24 cellular contexts compared by ENCODE assay signal in genomic region chr1:243335297-243335696, GRCh38.
"Had no signal": no experiment of that assay in that cellular context is flagged by ENCODE, and none has a peak within 500 bp of the region (broad histone marks: within the 10 kb centered on the region; RNA-seq: fewer than 3 reads in every experiment).

No MANE protein-coding gene starts in this region.

- H3K4me3 ChIP-seq: coronary artery, dorsolateral prefrontal cortex, heart left ventricle, mucosa of descending colon, psoas muscle, spleen, testis, transverse colon had no signal

- H3K27me3 ChIP-seq: dorsolateral prefrontal cortex, heart left ventricle, neutrophil, spleen, testis, transverse colon had no signal

- H3K27me3 Mint-ChIP-seq: naive thymus-derived CD8-positive, alpha-beta T cell; stimulated activated memory B cell treated with anti-CD40 and anti-IgM and Interleukin-4, amounts not matched to agents 10 μg/mL and 1 μg/mL and 100 μg/mL, for 72 hours; stimulated activated naive CD8-positive, alpha-beta T cell treated with anti-CD3 and anti-CD28 coated beads, Interleukin-15, Interleukin-2, amounts not matched to agents 100 ng/mL and 50 ng/mL, for 24 hours had no signal

- FAIRE-seq: frontal cortex, islet of Langerhans had no signal

- H3K27ac ChIP-seq: coronary artery, dorsolateral prefrontal cortex, heart left ventricle, neutrophil, psoas muscle, spleen, testis, transverse colon had no signal

- H3K9me3 Mint-ChIP-seq: naive thymus-derived CD8-positive, alpha-beta T cell; stimulated activated memory B cell treated with anti-CD40 and anti-IgM and Interleukin-4, amounts not matched to agents 10 μg/mL and 1 μg/mL and 100 μg/mL, for 72 hours; stimulated activated naive CD8-positive, alpha-beta T cell treated with anti-CD3 and anti-CD28 coated beads, Interleukin-15, Interleukin-2, amounts not matched to agents 100 ng/mL and 50 ng/mL, for 24 hours had no signal

- H3K4me1 ChIP-seq: spleen, testis, transverse colon had no signal

- H3K9me3 ChIP-seq: heart left ventricle, mucosa of descending colon, neutrophil, psoas muscle, spleen, testis, transverse colon had no signal

- DNase-seq: dorsolateral prefrontal cortex; effector CD8-positive, alpha-beta T cell; heart left ventricle; hippocampal formation; kidney glomerular epithelial cell; mammary epithelial cell; mucosa of descending colon; naive thymus-derived CD8-positive, alpha-beta T cell; psoas muscle; spleen; stimulated activated CD4-positive, alpha-beta T cell treated with anti-CD3 and anti-CD28 coated beads, Interleukin-15, amount 100 ng/mL, for 24 hours; stimulated activated CD4-positive, alpha-beta T cell treated with anti-CD3 and anti-CD28 coated beads, Interleukin-1b, Interleukin-23, amount 100 ng/mL, for 48 hours; stimulated activated CD4-positive, alpha-beta T cell treated with anti-CD3 and anti-CD28 coated beads, Interleukin-4, amount 100 ng/mL, for 24 hours; testis; transverse colon had no signal

- ATAC-seq: esophagus mucosa; heart left ventricle; left lobe of liver; mucosa of descending colon; naive thymus-derived CD8-positive, alpha-beta T cell; psoas muscle; sciatic nerve; stimulated activated memory B cell treated with anti-CD40 and anti-IgM and Interleukin-4, amounts not matched to agents 10 μg/mL and 1 μg/mL and 100 μg/mL, for 72 hours had no signal

- H3K27ac Mint-ChIP-seq: naive thymus-derived CD8-positive, alpha-beta T cell; stimulated activated memory B cell treated with anti-CD40 and anti-IgM and Interleukin-4, amounts not matched to agents 10 μg/mL and 1 μg/mL and 100 μg/mL, for 72 hours; stimulated activated naive CD8-positive, alpha-beta T cell treated with anti-CD3 and anti-CD28 coated beads, Interleukin-15, Interleukin-2, amounts not matched to agents 100 ng/mL and 50 ng/mL, for 24 hours had no signal

- H3K4me3 Mint-ChIP-seq: naive thymus-derived CD8-positive, alpha-beta T cell; stimulated activated memory B cell treated with anti-CD40 and anti-IgM and Interleukin-4, amounts not matched to agents 10 μg/mL and 1 μg/mL and 100 μg/mL, for 72 hours; stimulated activated naive CD8-positive, alpha-beta T cell treated with anti-CD3 and anti-CD28 coated beads, Interleukin-15, Interleukin-2, amounts not matched to agents 100 ng/mL and 50 ng/mL, for 24 hours had no signal
